ENCODE assay signal across 1 cellular context in the genomic region with DNA sequence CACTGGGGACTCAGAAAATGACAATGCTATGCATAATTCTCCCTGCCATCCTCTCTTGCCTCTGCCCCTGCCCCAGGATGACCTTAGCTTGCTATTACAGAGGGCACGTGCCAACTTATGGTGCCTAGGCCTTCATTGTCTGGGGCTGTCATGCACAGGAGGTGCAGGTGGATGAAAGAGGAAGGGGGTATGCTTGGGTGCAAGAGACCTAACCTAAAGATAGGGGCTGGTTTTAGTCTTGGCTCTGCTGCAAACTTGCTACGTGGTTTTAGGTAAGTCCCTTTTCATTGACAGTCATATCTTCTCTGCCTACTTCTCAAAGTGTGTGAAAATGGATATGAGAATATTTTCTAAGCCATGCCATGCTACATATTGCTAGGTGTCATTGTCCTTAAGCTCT.
TF ChIP-seq lines count a peak whose summit lies in the region.

No MANE protein-coding gene starts in this region.

TF ChIP-seq in GM12878, 131 proteins besides CTCF, POLR2A, EP300 and RAD21 (continued from another document and continues in another):
- TF ChIP-seq ZBTB33 (IDR thresholded peaks at IDR 0.05) = no peak
- TF ChIP-seq CREM (IDR thresholded peaks at IDR 0.05; ENCODE audit: low read depth) = no peak
- no peak for TF ChIP-seq KAT2A (conservative IDR thresholded peaks at IDR 0.05; ENCODE audit: control insufficient read depth, low read depth, low read length)
- no peak for TF ChIP-seq IRF5 (IDR thresholded peaks at IDR 0.05; ENCODE audit: borderline replicate concordance)
- TF ChIP-seq MXI1 (IDR thresholded peaks at IDR 0.05; ENCODE audit: low read depth, low read length) = no peak
- no peak for TF ChIP-seq ZBED1 (IDR thresholded peaks at IDR 0.05; ENCODE audit: borderline replicate concordance)
- TF ChIP-seq SMARCA5 (IDR thresholded peaks at IDR 0.05) = 0 out of 2 replicates have a peak, but pooled peaks have one; percentile 24
- no peak for TF ChIP-seq ZBTB11 (CRISPR knock-in tag; IDR thresholded peaks at IDR 0.05)
- 0 out of 2 replicates have a peak, but pooled peaks have one; percentile 7 for TF ChIP-seq IRF4 (IDR thresholded peaks at IDR 0.05; ENCODE audit: low read depth, low read length)
- TF ChIP-seq JUNB (IDR thresholded peaks at IDR 0.05) = no peak
- TF ChIP-seq TCF12 (IDR thresholded peaks at IDR 0.05; ENCODE audit: low read depth, low read length) = peak; percentile 49
- no peak for TF ChIP-seq NRF1 (conservative IDR thresholded peaks at IDR 0.05; ENCODE audit: low read depth, low read length)
- no peak for TF ChIP-seq NFYA (IDR thresholded peaks at IDR 0.05; ENCODE audit: borderline replicate concordance, low read depth, low read length)
- TF ChIP-seq, protein P1, sequence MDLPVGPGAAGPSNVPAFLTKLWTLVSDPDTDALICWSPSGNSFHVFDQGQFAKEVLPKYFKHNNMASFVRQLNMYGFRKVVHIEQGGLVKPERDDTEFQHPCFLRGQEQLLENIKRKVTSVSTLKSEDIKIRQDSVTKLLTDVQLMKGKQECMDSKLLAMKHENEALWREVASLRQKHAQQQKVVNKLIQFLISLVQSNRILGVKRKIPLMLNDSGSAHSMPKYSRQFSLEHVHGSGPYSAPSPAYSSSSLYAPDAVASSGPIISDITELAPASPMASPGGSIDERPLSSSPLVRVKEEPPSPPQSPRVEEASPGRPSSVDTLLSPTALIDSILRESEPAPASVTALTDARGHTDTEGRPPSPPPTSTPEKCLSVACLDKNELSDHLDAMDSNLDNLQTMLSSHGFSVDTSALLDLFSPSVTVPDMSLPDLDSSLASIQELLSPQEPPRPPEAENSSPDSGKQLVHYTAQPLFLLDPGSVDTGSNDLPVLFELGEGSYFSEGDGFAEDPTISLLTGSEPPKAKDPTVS (IDR thresholded peaks at IDR 0.05; ENCODE audit: low read depth, low read length) = no peak
- no peak for TF ChIP-seq PKNOX1 (IDR thresholded peaks at IDR 0.05)
- TF ChIP-seq RELA (IDR thresholded peaks at IDR 0.05; ENCODE audit: borderline replicate concordance, partially characterized antibody) = no peak
- no peak for TF ChIP-seq NFXL1 (IDR thresholded peaks at IDR 0.05; ENCODE audit: borderline replicate concordance)
- no peak for TF ChIP-seq PML (IDR thresholded peaks at IDR 0.05; ENCODE audit: low read length)
- TF ChIP-seq RBBP5 (conservative IDR thresholded peaks at IDR 0.05) = no peak
- no peak for TF ChIP-seq ZNF217 (IDR thresholded peaks at IDR 0.05)
- TF ChIP-seq, protein P2, sequence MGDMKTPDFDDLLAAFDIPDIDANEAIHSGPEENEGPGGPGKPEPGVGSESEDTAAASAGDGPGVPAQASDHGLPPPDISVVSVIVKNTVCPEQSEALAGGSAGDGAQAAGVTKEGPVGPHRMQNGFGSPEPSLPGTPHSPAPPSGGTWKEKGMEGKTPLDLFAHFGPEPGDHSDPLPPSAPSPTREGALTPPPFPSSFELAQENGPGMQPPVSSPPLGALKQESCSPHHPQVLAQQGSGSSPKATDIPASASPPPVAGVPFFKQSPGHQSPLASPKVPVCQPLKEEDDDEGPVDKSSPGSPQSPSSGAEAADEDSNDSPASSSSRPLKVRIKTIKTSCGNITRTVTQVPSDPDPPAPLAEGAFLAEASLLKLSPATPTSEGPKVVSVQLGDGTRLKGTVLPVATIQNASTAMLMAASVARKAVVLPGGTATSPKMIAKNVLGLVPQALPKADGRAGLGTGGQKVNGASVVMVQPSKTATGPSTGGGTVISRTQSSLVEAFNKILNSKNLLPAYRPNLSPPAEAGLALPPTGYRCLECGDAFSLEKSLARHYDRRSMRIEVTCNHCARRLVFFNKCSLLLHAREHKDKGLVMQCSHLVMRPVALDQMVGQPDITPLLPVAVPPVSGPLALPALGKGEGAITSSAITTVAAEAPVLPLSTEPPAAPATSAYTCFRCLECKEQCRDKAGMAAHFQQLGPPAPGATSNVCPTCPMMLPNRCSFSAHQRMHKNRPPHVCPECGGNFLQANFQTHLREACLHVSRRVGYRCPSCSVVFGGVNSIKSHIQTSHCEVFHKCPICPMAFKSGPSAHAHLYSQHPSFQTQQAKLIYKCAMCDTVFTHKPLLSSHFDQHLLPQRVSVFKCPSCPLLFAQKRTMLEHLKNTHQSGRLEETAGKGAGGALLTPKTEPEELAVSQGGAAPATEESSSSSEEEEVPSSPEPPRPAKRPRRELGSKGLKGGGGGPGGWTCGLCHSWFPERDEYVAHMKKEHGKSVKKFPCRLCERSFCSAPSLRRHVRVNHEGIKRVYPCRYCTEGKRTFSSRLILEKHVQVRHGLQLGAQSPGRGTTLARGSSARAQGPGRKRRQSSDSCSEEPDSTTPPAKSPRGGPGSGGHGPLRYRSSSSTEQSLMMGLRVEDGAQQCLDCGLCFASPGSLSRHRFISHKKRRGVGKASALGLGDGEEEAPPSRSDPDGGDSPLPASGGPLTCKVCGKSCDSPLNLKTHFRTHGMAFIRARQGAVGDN (IDR thresholded peaks at IDR 0.05) = peak; percentile 47
- TF ChIP-seq, protein P3, sequence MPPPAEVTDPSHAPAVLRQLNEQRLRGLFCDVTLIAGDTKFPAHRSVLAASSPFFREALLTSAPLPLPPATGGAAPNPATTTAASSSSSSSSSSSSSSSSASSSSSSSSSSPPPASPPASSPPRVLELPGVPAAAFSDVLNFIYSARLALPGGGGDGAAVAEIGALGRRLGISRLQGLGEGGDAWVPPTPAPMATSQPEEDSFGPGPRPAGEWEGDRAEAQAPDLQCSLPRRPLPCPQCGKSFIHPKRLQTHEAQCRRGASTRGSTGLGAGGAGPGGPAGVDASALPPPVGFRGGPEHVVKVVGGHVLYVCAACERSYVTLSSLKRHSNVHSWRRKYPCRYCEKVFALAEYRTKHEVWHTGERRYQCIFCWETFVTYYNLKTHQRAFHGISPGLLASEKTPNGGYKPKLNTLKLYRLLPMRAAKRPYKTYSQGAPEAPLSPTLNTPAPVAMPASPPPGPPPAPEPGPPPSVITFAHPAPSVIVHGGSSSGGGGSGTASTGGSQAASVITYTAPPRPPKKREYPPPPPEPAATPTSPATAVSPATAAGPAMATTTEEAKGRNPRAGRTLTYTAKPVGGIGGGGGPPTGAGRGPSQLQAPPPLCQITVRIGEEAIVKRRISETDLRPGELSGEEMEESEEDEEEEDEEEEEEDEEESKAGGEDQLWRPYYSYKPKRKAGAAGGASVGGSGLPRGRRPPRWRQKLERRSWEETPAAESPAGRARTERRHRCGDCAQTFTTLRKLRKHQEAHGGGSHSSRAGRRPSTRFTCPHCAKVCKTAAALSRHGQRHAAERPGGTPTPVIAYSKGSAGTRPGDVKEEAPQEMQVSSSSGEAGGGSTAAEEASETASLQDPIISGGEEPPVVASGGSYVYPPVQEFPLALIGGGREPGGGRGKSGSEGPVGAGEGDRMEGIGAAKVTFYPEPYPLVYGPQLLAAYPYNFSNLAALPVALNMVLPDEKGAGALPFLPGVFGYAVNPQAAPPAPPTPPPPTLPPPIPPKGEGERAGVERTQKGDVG (CRISPR knock-in tag; IDR thresholded peaks at IDR 0.05) = no peak
- TF ChIP-seq, protein P4, sequence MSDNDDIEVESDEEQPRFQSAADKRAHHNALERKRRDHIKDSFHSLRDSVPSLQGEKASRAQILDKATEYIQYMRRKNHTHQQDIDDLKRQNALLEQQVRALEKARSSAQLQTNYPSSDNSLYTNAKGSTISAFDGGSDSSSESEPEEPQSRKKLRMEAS (IDR thresholded peaks at IDR 0.05; ENCODE audit: low read depth, low read length) = no peak
- TF ChIP-seq, protein P5, sequence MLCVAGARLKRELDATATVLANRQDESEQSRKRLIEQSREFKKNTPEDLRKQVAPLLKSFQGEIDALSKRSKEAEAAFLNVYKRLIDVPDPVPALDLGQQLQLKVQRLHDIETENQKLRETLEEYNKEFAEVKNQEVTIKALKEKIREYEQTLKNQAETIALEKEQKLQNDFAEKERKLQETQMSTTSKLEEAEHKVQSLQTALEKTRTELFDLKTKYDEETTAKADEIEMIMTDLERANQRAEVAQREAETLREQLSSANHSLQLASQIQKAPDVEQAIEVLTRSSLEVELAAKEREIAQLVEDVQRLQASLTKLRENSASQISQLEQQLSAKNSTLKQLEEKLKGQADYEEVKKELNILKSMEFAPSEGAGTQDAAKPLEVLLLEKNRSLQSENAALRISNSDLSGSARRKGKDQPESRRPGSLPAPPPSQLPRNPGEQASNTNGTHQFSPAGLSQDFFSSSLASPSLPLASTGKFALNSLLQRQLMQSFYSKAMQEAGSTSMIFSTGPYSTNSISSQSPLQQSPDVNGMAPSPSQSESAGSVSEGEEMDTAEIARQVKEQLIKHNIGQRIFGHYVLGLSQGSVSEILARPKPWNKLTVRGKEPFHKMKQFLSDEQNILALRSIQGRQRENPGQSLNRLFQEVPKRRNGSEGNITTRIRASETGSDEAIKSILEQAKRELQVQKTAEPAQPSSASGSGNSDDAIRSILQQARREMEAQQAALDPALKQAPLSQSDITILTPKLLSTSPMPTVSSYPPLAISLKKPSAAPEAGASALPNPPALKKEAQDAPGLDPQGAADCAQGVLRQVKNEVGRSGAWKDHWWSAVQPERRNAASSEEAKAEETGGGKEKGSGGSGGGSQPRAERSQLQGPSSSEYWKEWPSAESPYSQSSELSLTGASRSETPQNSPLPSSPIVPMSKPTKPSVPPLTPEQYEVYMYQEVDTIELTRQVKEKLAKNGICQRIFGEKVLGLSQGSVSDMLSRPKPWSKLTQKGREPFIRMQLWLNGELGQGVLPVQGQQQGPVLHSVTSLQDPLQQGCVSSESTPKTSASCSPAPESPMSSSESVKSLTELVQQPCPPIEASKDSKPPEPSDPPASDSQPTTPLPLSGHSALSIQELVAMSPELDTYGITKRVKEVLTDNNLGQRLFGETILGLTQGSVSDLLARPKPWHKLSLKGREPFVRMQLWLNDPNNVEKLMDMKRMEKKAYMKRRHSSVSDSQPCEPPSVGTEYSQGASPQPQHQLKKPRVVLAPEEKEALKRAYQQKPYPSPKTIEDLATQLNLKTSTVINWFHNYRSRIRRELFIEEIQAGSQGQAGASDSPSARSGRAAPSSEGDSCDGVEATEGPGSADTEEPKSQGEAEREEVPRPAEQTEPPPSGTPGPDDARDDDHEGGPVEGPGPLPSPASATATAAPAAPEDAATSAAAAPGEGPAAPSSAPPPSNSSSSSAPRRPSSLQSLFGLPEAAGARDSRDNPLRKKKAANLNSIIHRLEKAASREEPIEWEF (IDR thresholded peaks at IDR 0.05; ENCODE audit: insufficient replicate concordance, low read depth, low read length) = no peak
- no peak for TF ChIP-seq HDAC6 (IDR thresholded peaks at IDR 0.05; ENCODE audit: unreplicated experiment)
- TF ChIP-seq SIX5 (IDR thresholded peaks at IDR 0.05; ENCODE audit: low read depth, low read length, severe bottlenecking) = no peak
- TF ChIP-seq, protein P6, sequence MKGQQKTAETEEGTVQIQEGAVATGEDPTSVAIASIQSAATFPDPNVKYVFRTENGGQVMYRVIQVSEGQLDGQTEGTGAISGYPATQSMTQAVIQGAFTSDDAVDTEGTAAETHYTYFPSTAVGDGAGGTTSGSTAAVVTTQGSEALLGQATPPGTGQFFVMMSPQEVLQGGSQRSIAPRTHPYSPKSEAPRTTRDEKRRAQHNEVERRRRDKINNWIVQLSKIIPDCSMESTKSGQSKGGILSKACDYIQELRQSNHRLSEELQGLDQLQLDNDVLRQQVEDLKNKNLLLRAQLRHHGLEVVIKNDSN (IDR thresholded peaks at IDR 0.05; ENCODE audit: borderline replicate concordance, extremely low read length, insufficient read depth, low read depth, low read length) = no peak
- no peak for TF ChIP-seq MEF2A (IDR thresholded peaks at IDR 0.05; ENCODE audit: insufficient read depth, low read depth, low read length)
- TF ChIP-seq CBX5 (IDR thresholded peaks at IDR 0.05; ENCODE audit: low read depth) = no peak
